Comparison of ENCODE assay signal across 19 cellular contexts in the genomic region with DNA sequence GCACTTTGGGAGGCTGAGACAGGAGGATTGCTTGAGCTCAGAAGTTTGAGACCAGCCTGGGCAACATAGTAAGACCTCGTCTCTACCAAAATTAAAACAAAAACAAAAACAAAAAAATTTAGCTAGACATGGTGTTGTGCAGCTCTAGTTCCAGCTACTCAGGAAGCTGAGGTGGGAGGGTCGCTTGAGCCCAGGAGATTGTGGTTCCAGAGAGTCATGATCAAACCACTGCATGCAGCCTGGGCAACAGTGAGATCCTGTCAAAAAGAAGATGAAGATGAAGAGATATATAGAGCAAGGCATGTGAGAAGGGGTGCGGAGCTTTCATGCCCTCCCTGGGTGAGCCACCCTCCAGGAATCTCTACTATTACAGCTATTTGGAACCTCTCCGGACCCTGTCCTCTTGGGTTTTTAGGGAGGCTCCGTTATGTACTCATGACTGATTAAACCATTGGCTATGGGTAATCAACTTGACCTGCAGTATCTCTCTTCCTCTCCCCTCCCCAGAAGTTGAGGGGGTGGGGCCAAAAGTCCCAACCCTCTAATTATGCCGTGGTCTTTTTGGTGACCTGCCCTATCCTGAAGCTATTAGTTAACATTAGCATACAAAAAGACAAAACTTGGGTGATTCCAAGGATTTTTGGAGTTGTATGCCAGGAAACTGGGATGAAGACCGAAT. TPM values are rescaled to one million over a fixed set of nuclear protein-coding genes. Genes with fewer than 3 reads are reported as not detected.
DNase-seq lines count a peak whose midpoint lies in the region; ATAC-seq and TF ChIP-seq lines count a peak whose summit lies in the region.
"Had no signal": no experiment of that assay in that cellular context is flagged by ENCODE, and none has a peak within 500 bp of the region (broad histone marks: within the 10 kb centered on the region; RNA-seq: fewer than 3 reads in every experiment).

No MANE protein-coding gene starts in this region.

- peak overlapping the region; percentile 54 for H3K4me3 Mint-ChIP-seq in activated CD8-positive, alpha-beta T cell treated with anti-CD3 and anti-CD28 coated beads, Interleukin-2, amount 10 ng/mL, durations not matched to agents 7 days and 5 days

- TF ChIP-seq CTCF in AG10803 (conservative IDR thresholded peaks at IDR 0.05; ENCODE audit: low read length) (no peak), fibroblast of mammary gland (conservative IDR thresholded peaks at IDR 0.05; ENCODE audit: control insufficient read depth, insufficient read depth, low read depth, low read length) (no peak)

- POLR2A ChIA-PET in activated CD8-positive, alpha-beta T cell treated with anti-CD3 and anti-CD28 coated beads, Interleukin-2, amount 10 ng/mL, durations not matched to agents 7 days and 5 days (lab: Charles Lee), result interaction anchor here (0.9 to 1.2 kb wide), 2 partner anchors 9 to 45 kb away, joined by 4 to 5 read pairs; partner anchors contain the start of genes POLH and XPO5

- CTCF ChIA-PET in activated CD8-positive, alpha-beta T cell treated with anti-CD3 and anti-CD28 coated beads, Interleukin-2, amount 10 ng/mL, durations not matched to agents 7 days and 5 days (lab: Charles Lee), result interaction anchor here (0.8 to 3.5 kb wide), 6 partner anchors 9 to 215 kb away, joined by 3 to 15 read pairs (median 4); partner anchors contain the start of genes POLH, XPO5 and ZNF318

- H3K4me1 Mint-ChIP-seq in activated CD8-positive, alpha-beta T cell treated with anti-CD3 and anti-CD28 coated beads, Interleukin-2, amount 10 ng/mL, durations not matched to agents 7 days and 5 days (ENCODE audit: low read depth), result peaks cover 40% of the 10 kb centered on the region

- peak; percentile 69 for DNase-seq in AG10803 (ENCODE audit: low read depth)
- DNase-seq in GM03348 (ENCODE audit: low spot score), result peak; percentile 36
- peak; percentile 77 for DNase-seq in activated CD8-positive, alpha-beta T cell treated with anti-CD3 and anti-CD28 coated beads, Interleukin-2, amount 10 ng/mL, durations not matched to agents 7 days and 5 days
- DNase-seq in fibroblast of mammary gland (ENCODE audit: low read depth), result peak; percentile 14
- no peak for DNase-seq in SIG-M5 treated with dmso at 0.1 percent for 504 hours (lab: John Stamatoyannopoulos, UW; ENCODE audit: unreplicated experiment)
- DNase-seq in retina, result no peak
- no peak for DNase-seq in NCI-H2171 treated with DMSO at 0.1 percent for 48 hours (lab: John Stamatoyannopoulos, UW)
- DNase-seq: activated CD4-positive, alpha-beta T cell treated with anti-CD3 and anti-CD28 coated beads, Interleukin-2, amount 50 U/mL, for 48 hours; BE2C; head of caudate nucleus; MG63; midbrain; NCI-H2029 treated with DMSO at 0.1 percent for 48 hours; NCI-H774; posterior cingulate gyrus had no signal

- peak; percentile 90 for ATAC-seq in activated CD8-positive, alpha-beta T cell treated with anti-CD3 and anti-CD28 coated beads, Interleukin-2, amount 10 ng/mL, durations not matched to agents 7 days and 5 days
- ATAC-seq in HG03521 (IDR thresholded peaks at IDR 0.05; ENCODE audit: unreplicated experiment), result no peak

- peaks cover 67% of the 10 kb centered on the region for H3K36me3 Mint-ChIP-seq in activated CD8-positive, alpha-beta T cell treated with anti-CD3 and anti-CD28 coated beads, Interleukin-2, amount 10 ng/mL, durations not matched to agents 7 days and 5 days (ENCODE audit: low read depth)

- no peaks in the 10 kb centered on the region for H3K27me3 Mint-ChIP-seq in activated CD8-positive, alpha-beta T cell treated with anti-CD3 and anti-CD28 coated beads, Interleukin-2, amount 10 ng/mL, durations not matched to agents 7 days and 5 days (ENCODE audit: low read depth)

- H3K4me3 ChIP-seq in AG10803 (ENCODE audit: low read length), result no peak overlapping the region
- no peak overlapping the region for H3K4me3 ChIP-seq in fibroblast of mammary gland (ENCODE audit: control insufficient read depth, low read depth, low read length)
- H3K4me3 ChIP-seq: MG63, thoracic aorta had no signal

- peak overlapping the region; percentile 86 for H3K27ac Mint-ChIP-seq in activated CD8-positive, alpha-beta T cell treated with anti-CD3 and anti-CD28 coated beads, Interleukin-2, amount 10 ng/mL, durations not matched to agents 7 days and 5 days

- no peaks in the 10 kb centered on the region for H3K9me3 Mint-ChIP-seq in activated CD8-positive, alpha-beta T cell treated with anti-CD3 and anti-CD28 coated beads, Interleukin-2, amount 10 ng/mL, durations not matched to agents 7 days and 5 days (ENCODE audit: insufficient read depth)

RNA-seq across cellular contexts. Expression of gene POLH, which starts 9.0 kb away (rescaled TPM):
- total RNA-seq in activated CD8-positive, alpha-beta T cell treated with anti-CD3 and anti-CD28 coated beads, Interleukin-2, amount 10 ng/mL, durations not matched to agents 7 days and 5 days, result 10 to 100 TPM; 73.1 to 75.2 TPM

RNA-seq across cellular contexts. Expression of gene XPO5, which starts 9.2 kb away (rescaled TPM):
- total RNA-seq in activated CD8-positive, alpha-beta T cell treated with anti-CD3 and anti-CD28 coated beads, Interleukin-2, amount 10 ng/mL, durations not matched to agents 7 days and 5 days, result 10 to 100 TPM; 57.6 to 62.1 TPM

RNA-seq across cellular contexts. Expression of gene GTPBP2, which starts 44.0 kb away (rescaled TPM):
- total RNA-seq in activated CD8-positive, alpha-beta T cell treated with anti-CD3 and anti-CD28 coated beads, Interleukin-2, amount 10 ng/mL, durations not matched to agents 7 days and 5 days, result 10 to 100 TPM; 94.3 to 99.4 TPM

RNA-seq across cellular contexts. Expression of gene MAD2L1BP, which starts 50.6 kb away (rescaled TPM):
- total RNA-seq in activated CD8-positive, alpha-beta T cell treated with anti-CD3 and anti-CD28 coated beads, Interleukin-2, amount 10 ng/mL, durations not matched to agents 7 days and 5 days, result 10 to 100 TPM; 44.2 to 44.6 TPM

RNA-seq across cellular contexts. Expression of gene RSPH9, which starts 59.8 kb away (rescaled TPM):
- not detected for total RNA-seq in activated CD8-positive, alpha-beta T cell treated with anti-CD3 and anti-CD28 coated beads, Interleukin-2, amount 10 ng/mL, durations not matched to agents 7 days and 5 days
- total RNA-seq: HT-29; T-helper 1 cell treated with Interleukin-12 subunit alpha and Interleukin-12 subunit beta and Interleukin-4 antibody, amounts not matched to agents 30 ng/mL and 1 ng/mL, for 36 hours; thoracic aorta had no signal

Comparison
In these comparisons a context has a peak if more than half of its experiments do, and no peak if none do; other contexts are left out.
1. DNase-seq: peak in AG10803 (single experiment), GM03348 (single experiment), activated CD8-positive, alpha-beta T cell treated with anti-CD3 and anti-CD28 coated beads, Interleukin-2, amount 10 ng/mL, durations not matched to agents 7 days and 5 days (single experiment) and fibroblast of mammary gland (single experiment); none in SIG-M5 treated with dmso at 0.1 percent for 504 hours (single experiment), retina (single experiment) and NCI-H2171 treated with DMSO at 0.1 percent for 48 hours (single experiment).